In genomic region chr7:55017841-55018240, GRCh38 we compare ENCODE assay signal across 8 cellular contexts. TPM values are rescaled to one million over a fixed set of nuclear protein-coding genes. Genes with fewer than 3 reads are reported as not detected.
A peak's percentile ranks its signal among the peaks of the same experiment; 100 is the strongest.
DNase-seq lines count a peak whose midpoint lies in the region; TF ChIP-seq lines count a peak whose summit lies in the region.

No MANE protein-coding gene starts in this region.

- H3K4me3 Mint-ChIP-seq in MCF 10A (ENCODE audit: unreplicated experiment), result peak overlapping the region; percentile 86

- H3K36me3 Mint-ChIP-seq in MCF 10A (ENCODE audit: insufficient read depth, unreplicated experiment), result peaks cover 29% of the 10 kb centered on the region

- H3K27me3 ChIP-seq in layer of hippocampus (ENCODE audit: control insufficient read depth, insufficient read depth, low read length) (peaks cover 8% of the 10 kb centered on the region), skeletal muscle satellite cell (ENCODE audit: control insufficient read depth, insufficient read depth, low read length) (no peaks in the 10 kb centered on the region)

- H3K9me3 ChIP-seq in ES-I3 (ENCODE audit: control insufficient read depth, insufficient read depth, low read length) (no peaks in the 10 kb centered on the region), skeletal muscle satellite cell (replicated peaks; ENCODE audit: low read length) (no peaks in the 10 kb centered on the region)

- peak overlapping the region; percentile 2 for H3K27ac ChIP-seq in layer of hippocampus (ENCODE audit: low read depth, low read length)

- no peaks in the 10 kb centered on the region for H3K9me3 Mint-ChIP-seq in MCF 10A (ENCODE audit: unreplicated experiment)

- no peak for TF ChIP-seq CTCF in MCF 10A (IDR thresholded peaks at IDR 0.05; ENCODE audit: unreplicated experiment)

- H3K4me1 ChIP-seq in ES-I3 (ENCODE audit: insufficient read depth, low read length) (peaks cover 8% of the 10 kb centered on the region), skeletal muscle satellite cell (ENCODE audit: control insufficient read depth, insufficient read depth, low read length) (peaks cover 36% of the 10 kb centered on the region)

- H3K4me1 Mint-ChIP-seq in MCF 10A (ENCODE audit: insufficient read depth, unreplicated experiment), result no peaks in the 10 kb centered on the region

- H3K36me3 ChIP-seq in ES-I3 (ENCODE audit: insufficient read depth, low read length) (no peaks in the 10 kb centered on the region), skeletal muscle satellite cell (ENCODE audit: insufficient read depth, low read length) (no peaks in the 10 kb centered on the region)

- POLR2A ChIA-PET in MCF 10A (lab: Yijun Ruan, JAX), result interaction anchor here (1.6 to 9.3 kb wide), 10 partner anchors 10 to 205 kb away, joined by 4 to 170 read pairs (median 22); no protein-coding TSS in a partner anchor

- intact Hi-C loops in MCF 10A (cut with micrococcal nuclease), result no loop called here

- H3K4me3 ChIP-seq in skeletal muscle satellite cell (ENCODE audit: low read length), result peak overlapping the region; percentile 90

- H3K4me2 ChIP-seq in skeletal muscle satellite cell (ENCODE audit: low read length), result peak overlapping the region; percentile 89

- BruUV-seq in MCF 10A (replicated peaks; lab: Mats Ljungman, UMichigan), result no TSS peak

- no peaks in the 10 kb centered on the region for H3K27me3 Mint-ChIP-seq in MCF 10A (ENCODE audit: insufficient read depth, unreplicated experiment)

- H3K9ac ChIP-seq in ES-I3 (ENCODE audit: low read depth, low read length), result peak overlapping the region; percentile 87; the same call in 1 of the 2 replicates
- peak overlapping the region; percentile 96 for H3K9ac ChIP-seq in skeletal muscle satellite cell (ENCODE audit: low read depth, low read length)

- CTCF ChIA-PET in MCF 10A (lab: Yijun Ruan, JAX), result interaction anchor here (0.6 to 2.0 kb wide), 7 partner anchors 10 to 244 kb away, joined by 3 to 7 read pairs (median 5); no protein-coding TSS in a partner anchor

- DNase-seq in MCF 10A (ENCODE audit: unreplicated experiment), result no peak
- DNase-seq in H4 (ENCODE audit: low spot score), result no peak
- no peak for DNase-seq in NCI-H2107 treated with DMSO at 0.1 percent for 48 hours (lab: John Stamatoyannopoulos, UW; ENCODE audit: unreplicated experiment)
- no peak for DNase-seq in mucosa of gallbladder (ENCODE audit: low spot score)
- DNase-seq in superior temporal gyrus (ENCODE audit: extremely low spot score), result no peak

- H3K27ac Mint-ChIP-seq in MCF 10A (ENCODE audit: low read depth, unreplicated experiment), result peak overlapping the region; percentile 93

RNA-seq across cellular contexts. Expression of gene EGFR, which starts 1.0 kb away (rescaled TPM):
- total RNA-seq in MCF 10A (2022), result 371 and 448 TPM in 2 replicates
- total RNA-seq in skeletal muscle satellite cell (2012; rRNA removed), result 89.1 and 114 TPM in 2 replicates
- total RNA-seq in H4 (2014; rRNA removed; shearing (Covaris generic)), result 12.6 and 16.5 TPM in 2 replicates
- 87.3 TPM for total RNA-seq in mucosa of gallbladder
